30 cellular contexts compared by ENCODE assay signal in the genomic region with DNA sequence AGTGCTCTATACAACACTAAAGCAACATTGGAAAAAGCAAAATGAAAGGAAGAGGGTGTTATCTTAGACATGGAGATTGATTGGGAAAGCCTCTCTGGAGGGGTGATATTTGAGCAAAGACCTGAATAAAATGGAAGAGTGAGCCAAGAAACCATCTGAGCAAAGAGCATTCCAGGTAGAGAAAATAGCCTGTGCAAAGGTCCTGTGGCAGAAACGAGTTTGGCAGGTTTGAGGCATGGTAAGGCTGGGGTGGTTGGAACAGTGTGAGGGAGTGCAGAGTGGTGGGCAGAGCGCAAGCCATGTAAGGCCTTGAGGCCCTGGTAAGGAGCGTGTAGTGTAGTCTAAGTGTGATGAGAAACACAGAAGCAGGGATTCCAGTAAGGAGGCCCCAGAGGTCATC. TPM values are rescaled to one million over a fixed set of nuclear protein-coding genes. Genes with fewer than 3 reads are reported as not detected.
"Had no signal": no experiment of that assay in that cellular context is flagged by ENCODE, and none has a peak within 500 bp of the region (broad histone marks: within the 10 kb centered on the region; RNA-seq: fewer than 3 reads in every experiment).

No MANE protein-coding gene starts in this region.

- H3K27me3 ChIP-seq: ovary, right lobe of liver, thyroid gland, tibial nerve, upper lobe of right lung, uterus had no signal

- FAIRE-seq: small intestine had no signal

- H3K27ac ChIP-seq: neural progenitor cell, ovary, parathyroid adenoma, psoas muscle, right lobe of liver, sigmoid colon, stomach, thoracic aorta, thyroid gland, tibial nerve, upper lobe of right lung, uterus had no signal

- ATAC-seq: natural killer cell; psoas muscle; right cardiac atrium; right lobe of liver; stimulated activated effector memory CD8-positive, alpha-beta T cell treated with anti-CD3 and anti-CD28 coated beads, Interleukin-12 subunit alpha, Interleukin-12 subunit beta, amount 100 ng/mL, for 72 hours; stimulated activated naive B cell treated with anti-CD40 and anti-IgM and Interleukin-4, amounts not matched to agents 10 μg/mL and 1 μg/mL and 100 μg/mL, for 72 hours; upper lobe of right lung had no signal

- H2AFZ ChIP-seq: neural progenitor cell, parathyroid adenoma had no signal

- H3K4me1 Mint-ChIP-seq: natural killer cell; nephron; stimulated activated effector memory CD8-positive, alpha-beta T cell treated with anti-CD3 and anti-CD28 coated beads, Interleukin-12 subunit alpha, Interleukin-12 subunit beta, amount 100 ng/mL, for 72 hours; stimulated activated naive B cell treated with anti-CD40 and anti-IgM and Interleukin-4, amounts not matched to agents 10 μg/mL and 1 μg/mL and 100 μg/mL, for 72 hours had no signal

- H3K27ac Mint-ChIP-seq: natural killer cell; nephron; neural progenitor cell; progenitor cell of endocrine pancreas; stimulated activated effector memory CD8-positive, alpha-beta T cell treated with anti-CD3 and anti-CD28 coated beads, Interleukin-12 subunit alpha, Interleukin-12 subunit beta, amount 100 ng/mL, for 72 hours; stimulated activated naive B cell treated with anti-CD40 and anti-IgM and Interleukin-4, amounts not matched to agents 10 μg/mL and 1 μg/mL and 100 μg/mL, for 72 hours; stimulated activated naive CD8-positive, alpha-beta T cell treated with anti-CD3 and anti-CD28 coated beads, Interleukin-15, Interleukin-2, amounts not matched to agents 100 ng/mL and 50 ng/mL, for 24 hours; type B pancreatic cell had no signal

- H3K4me3 Mint-ChIP-seq: natural killer cell; nephron; neural progenitor cell; stimulated activated effector memory CD8-positive, alpha-beta T cell treated with anti-CD3 and anti-CD28 coated beads, Interleukin-12 subunit alpha, Interleukin-12 subunit beta, amount 100 ng/mL, for 72 hours; stimulated activated naive B cell treated with anti-CD40 and anti-IgM and Interleukin-4, amounts not matched to agents 10 μg/mL and 1 μg/mL and 100 μg/mL, for 72 hours; stimulated activated naive CD8-positive, alpha-beta T cell treated with anti-CD3 and anti-CD28 coated beads, Interleukin-15, Interleukin-2, amounts not matched to agents 100 ng/mL and 50 ng/mL, for 24 hours; type B pancreatic cell had no signal

- H3K9me3 ChIP-seq: ovary, psoas muscle, right lobe of liver, sigmoid colon, stomach, thoracic aorta, thyroid gland, tibial nerve, upper lobe of right lung, uterus had no signal

- H3K79me2 ChIP-seq: parathyroid adenoma had no signal

- H3K4me2 ChIP-seq: neural progenitor cell had no signal

- H3K36me3 Mint-ChIP-seq: natural killer cell; neural progenitor cell; stimulated activated effector memory CD8-positive, alpha-beta T cell treated with anti-CD3 and anti-CD28 coated beads, Interleukin-12 subunit alpha, Interleukin-12 subunit beta, amount 100 ng/mL, for 72 hours; stimulated activated naive B cell treated with anti-CD40 and anti-IgM and Interleukin-4, amounts not matched to agents 10 μg/mL and 1 μg/mL and 100 μg/mL, for 72 hours; type B pancreatic cell had no signal

- H3K27me3 Mint-ChIP-seq: stimulated activated naive CD8-positive, alpha-beta T cell treated with anti-CD3 and anti-CD28 coated beads, Interleukin-15, Interleukin-2, amounts not matched to agents 100 ng/mL and 50 ng/mL, for 24 hours had no signal

- H3K4me3 ChIP-seq: neural progenitor cell, ovary, psoas muscle, right lobe of liver, sigmoid colon, stomach, thoracic aorta, thyroid gland, tibial nerve, upper lobe of right lung, uterus had no signal

- H3K9me3 Mint-ChIP-seq: nephron; neural progenitor cell; stimulated activated effector memory CD8-positive, alpha-beta T cell treated with anti-CD3 and anti-CD28 coated beads, Interleukin-12 subunit alpha, Interleukin-12 subunit beta, amount 100 ng/mL, for 72 hours; stimulated activated naive CD8-positive, alpha-beta T cell treated with anti-CD3 and anti-CD28 coated beads, Interleukin-15, Interleukin-2, amounts not matched to agents 100 ng/mL and 50 ng/mL, for 24 hours; type B pancreatic cell had no signal

- H3K9ac ChIP-seq: neural progenitor cell, parathyroid adenoma had no signal

- H3K36me3 ChIP-seq: neural progenitor cell, ovary, right lobe of liver, sigmoid colon, stomach, thoracic aorta, thyroid gland, tibial nerve, upper lobe of right lung, uterus had no signal

- H3K4me1 ChIP-seq: neural progenitor cell, parathyroid adenoma, psoas muscle, right lobe of liver, sigmoid colon, stomach, thyroid gland, tibial nerve, upper lobe of right lung, uterus had no signal

- DNase-seq: natural killer cell; occipital lobe; ovary; posterior cingulate gyrus; psoas muscle; right cardiac atrium; right lobe of liver; sigmoid colon; small intestine; stimulated activated CD4-positive, alpha-beta T cell treated with anti-CD3 and anti-CD28 coated beads, Interleukin-15, amount 100 ng/mL, for 24 hours; stimulated activated CD4-positive, alpha-beta T cell treated with anti-CD3 and anti-CD28 coated beads, Interleukin-2, amount 100 ng/mL, for 24 hours; stimulated activated CD4-positive, alpha-beta T cell treated with anti-CD3 and anti-CD28 coated beads, Interleukin-2, amount 100 ng/mL, for 48 hours; stimulated activated CD4-positive, alpha-beta T cell treated with anti-CD3 and anti-CD28 coated beads, Interleukin-4, amount 100 ng/mL, for 24 hours; stimulated activated naive B cell treated with anti-CD40 and anti-IgM and Interleukin-4, amounts not matched to agents 10 μg/mL and 1 μg/mL and 100 μg/mL, for 72 hours; stimulated activated naive CD4-positive, alpha-beta T cell treated with Interleukin-2 at 50 U/mL for 16 hours; stomach; thyroid gland; upper lobe of right lung; uterus had no signal

RNA-seq across cellular contexts. Expression of gene PTPRT, which starts 40.0 kb away (rescaled TPM):
- total RNA-seq: natural killer cell, osteoblast, renal cortical epithelial cell, thoracic aorta had no signal
